ENCODE assay signal across 1 cellular context in the genomic region with DNA sequence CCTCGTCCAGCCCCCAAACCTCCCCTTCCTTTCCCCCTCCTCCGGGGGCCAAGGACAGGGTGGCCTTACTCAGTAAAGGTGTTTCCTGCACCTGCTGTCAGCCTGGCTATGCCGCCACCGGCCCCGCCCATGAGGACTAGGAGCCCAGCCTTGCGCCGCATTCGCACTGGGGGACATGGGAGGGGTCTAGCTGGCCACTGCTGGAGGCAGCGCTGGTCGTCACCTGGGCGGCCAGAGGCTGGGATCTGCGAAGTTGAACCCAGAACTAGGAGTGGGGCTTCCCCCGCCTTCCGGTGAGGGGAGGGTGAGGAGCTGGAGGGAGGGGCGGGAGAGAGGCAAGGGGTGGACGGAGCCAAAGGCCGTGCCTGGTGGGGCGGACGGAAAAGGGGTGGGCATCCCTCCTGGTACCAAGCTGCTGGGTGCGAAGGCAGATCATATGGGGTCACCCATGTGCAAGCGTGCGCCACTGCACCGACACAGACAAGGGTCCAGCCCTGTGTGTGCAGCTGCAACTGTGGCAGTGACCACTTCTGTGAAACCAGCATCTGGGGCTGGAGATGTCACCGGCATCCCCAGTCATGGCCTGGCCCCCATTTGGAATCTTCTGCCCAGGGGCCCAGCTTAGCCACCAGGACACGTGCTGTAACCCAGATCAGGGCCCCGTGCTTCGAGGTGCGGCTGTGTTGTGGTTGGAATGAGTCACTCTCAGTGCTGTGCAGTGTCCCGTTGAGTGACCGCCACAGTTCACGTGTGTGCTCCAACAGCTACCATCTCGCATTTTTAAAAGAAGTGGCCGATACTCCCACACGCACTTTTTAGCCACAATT.
TF ChIP-seq lines count a peak whose summit lies in the region.

No MANE protein-coding gene starts in this region.

TF ChIP-seq in HEK293, 187 proteins besides CTCF, POLR2A, EP300 and RAD21 (continued from another document):
- TF ChIP-seq ZNF2 (tag by site-specific recombination; IDR thresholded peaks at IDR 0.05): no peak
- no peak for TF ChIP-seq ZSCAN16 (tag by site-specific recombination; IDR thresholded peaks at IDR 0.05)
- TF ChIP-seq, protein P1, sequence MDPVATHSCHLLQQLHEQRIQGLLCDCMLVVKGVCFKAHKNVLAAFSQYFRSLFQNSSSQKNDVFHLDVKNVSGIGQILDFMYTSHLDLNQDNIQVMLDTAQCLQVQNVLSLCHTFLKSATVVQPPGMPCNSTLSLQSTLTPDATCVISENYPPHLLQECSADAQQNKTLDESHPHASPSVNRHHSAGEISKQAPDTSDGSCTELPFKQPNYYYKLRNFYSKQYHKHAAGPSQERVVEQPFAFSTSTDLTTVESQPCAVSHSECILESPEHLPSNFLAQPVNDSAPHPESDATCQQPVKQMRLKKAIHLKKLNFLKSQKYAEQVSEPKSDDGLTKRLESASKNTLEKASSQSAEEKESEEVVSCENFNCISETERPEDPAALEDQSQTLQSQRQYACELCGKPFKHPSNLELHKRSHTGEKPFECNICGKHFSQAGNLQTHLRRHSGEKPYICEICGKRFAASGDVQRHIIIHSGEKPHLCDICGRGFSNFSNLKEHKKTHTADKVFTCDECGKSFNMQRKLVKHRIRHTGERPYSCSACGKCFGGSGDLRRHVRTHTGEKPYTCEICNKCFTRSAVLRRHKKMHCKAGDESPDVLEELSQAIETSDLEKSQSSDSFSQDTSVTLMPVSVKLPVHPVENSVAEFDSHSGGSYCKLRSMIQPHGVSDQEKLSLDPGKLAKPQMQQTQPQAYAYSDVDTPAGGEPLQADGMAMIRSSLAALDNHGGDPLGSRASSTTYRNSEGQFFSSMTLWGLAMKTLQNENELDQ (tag by site-specific recombination; IDR thresholded peaks at IDR 0.05; ENCODE audit: low read depth): no peak
